18 cellular contexts compared by ENCODE assay signal in genomic region chr20:12722096-12722495, GRCh38.
"Had no signal": no experiment of that assay in that cellular context is flagged by ENCODE, and none has a peak within 500 bp of the region (broad histone marks: within the 10 kb centered on the region; RNA-seq: fewer than 3 reads in every experiment).

No MANE protein-coding gene starts in this region.

- H3K27ac ChIP-seq: gastrocnemius medialis, heart right ventricle, lower lobe of right lung, sigmoid colon, stomach, testis, upper lobe of right lung had no signal

- H3K9me3 ChIP-seq: gastrocnemius medialis, heart right ventricle, lower lobe of right lung, sigmoid colon, testis, upper lobe of right lung had no signal

- H3K27me3 ChIP-seq: gastrocnemius medialis, sigmoid colon, stomach, testis, upper lobe of right lung had no signal

- DNase-seq: activated CD4-positive, alpha-beta T cell treated with anti-CD3 and anti-CD28 coated beads for 1 hour; activated CD4-positive, alpha-beta T cell treated with anti-CD3 and anti-CD28 coated beads, Interleukin-2, amount 50 U/mL, for 4 hours; activated naive CD4-positive, alpha-beta T cell treated with Interleukin-2 at 50 U/mL for 16 hours; anterior cingulate cortex; effector memory CD8-positive, alpha-beta T cell; gastrocnemius medialis; heart right ventricle; lower lobe of right lung; midbrain; sigmoid colon; stimulated activated CD4-positive, alpha-beta T cell treated with anti-CD3 and anti-CD28 coated beads, Interleukin-2, amount 100 ng/mL, for 24 hours; stomach; T-helper 1 cell; T1000; testis; upper lobe of right lung had no signal

- H3K36me3 ChIP-seq: gastrocnemius medialis, heart right ventricle, lower lobe of right lung, sigmoid colon, stomach, upper lobe of right lung had no signal

- H3K4me1 ChIP-seq: gastrocnemius medialis, heart right ventricle, lower lobe of right lung, sigmoid colon, stomach, testis, upper lobe of right lung had no signal

- FAIRE-seq: islet of Langerhans had no signal

- ATAC-seq: activated T-helper 17 cell treated with anti-CD3 and anti-CD28 coated beads, Interleukin-2, amount 50 U/mL, for 72 hours; effector memory CD8-positive, alpha-beta T cell; gastrocnemius medialis; heart right ventricle; lower lobe of right lung; upper lobe of right lung had no signal

- H3K4me3 ChIP-seq: gastrocnemius medialis, heart right ventricle, lower lobe of right lung, sigmoid colon, stomach, testis, upper lobe of right lung had no signal
